Comparison of ENCODE assay signal across 1 cellular context in genomic region chr9:127224178-127224882, GRCh38.
A peak's percentile ranks its signal among the peaks of the same experiment; 100 is the strongest.
TF ChIP-seq lines count a peak whose summit lies in the region.

No MANE protein-coding gene starts in this region.

TF ChIP-seq in HepG2, 621 proteins besides CTCF, POLR2A, EP300 and RAD21 (continued from another document and continues in another):
- TF ChIP-seq ZHX2 (IDR thresholded peaks at IDR 0.05; ENCODE audit: low read depth), result no peak
- TF ChIP-seq ZHX2 (CRISPR knock-in tag; IDR thresholded peaks at IDR 0.05; ENCODE audit: borderline replicate concordance), result no peak
- TF ChIP-seq CERS6 (CRISPR knock-in tag; IDR thresholded peaks at IDR 0.05), result no peak
- TF ChIP-seq CC2D1A (CRISPR knock-in tag; IDR thresholded peaks at IDR 0.05), result no peak
- no peak for TF ChIP-seq ZNF543 (CRISPR knock-in tag; IDR thresholded peaks at IDR 0.05)
- 0 out of 2 replicates have a peak, but pooled peaks have one; percentile 54 for TF ChIP-seq CHD4 (IDR thresholded peaks at IDR 0.05; ENCODE audit: borderline replicate concordance, low read length)
- TF ChIP-seq KLF13 (CRISPR knock-in tag; IDR thresholded peaks at IDR 0.05), result no peak
- TF ChIP-seq ZBTB21 (CRISPR knock-in tag; IDR thresholded peaks at IDR 0.05), result no peak
- TF ChIP-seq HIVEP1 (CRISPR knock-in tag; IDR thresholded peaks at IDR 0.05), result no peak
- peak; percentile 22; the same call in 1 of the 2 replicates for TF ChIP-seq TIGD3 (CRISPR knock-in tag; IDR thresholded peaks at IDR 0.05; ENCODE audit: borderline replicate concordance)
- no peak for TF ChIP-seq SIN3A (IDR thresholded peaks at IDR 0.05; ENCODE audit: borderline replicate concordance, low read depth, low read length)
- no peak for TF ChIP-seq HNF4A (CRISPR knock-in tag; IDR thresholded peaks at IDR 0.05)
- TF ChIP-seq ZNF75D (CRISPR knock-in tag; IDR thresholded peaks at IDR 0.05; ENCODE audit: borderline replicate concordance), result no peak; the same call in 1 of the 2 replicates
- 0 out of 2 replicates have a peak, but pooled peaks have one; percentile 39 for TF ChIP-seq PLSCR1 (CRISPR knock-in tag; IDR thresholded peaks at IDR 0.05; ENCODE audit: borderline replicate concordance)
- peak; percentile 22; the same call in 1 of the 2 replicates for TF ChIP-seq ZNF331 (CRISPR knock-in tag; IDR thresholded peaks at IDR 0.05)
- TF ChIP-seq RAD51 (IDR thresholded peaks at IDR 0.05; ENCODE audit: borderline replicate concordance), result no peak
- TF ChIP-seq TRIM22 (IDR thresholded peaks at IDR 0.05), result no peak
- TF ChIP-seq DNMT3B (CRISPR knock-in tag; conservative IDR thresholded peaks at IDR 0.05), result no peak
- no peak for TF ChIP-seq NR2F2 (IDR thresholded peaks at IDR 0.05; ENCODE audit: borderline replicate concordance, low read depth)
- TF ChIP-seq, protein P1, sequence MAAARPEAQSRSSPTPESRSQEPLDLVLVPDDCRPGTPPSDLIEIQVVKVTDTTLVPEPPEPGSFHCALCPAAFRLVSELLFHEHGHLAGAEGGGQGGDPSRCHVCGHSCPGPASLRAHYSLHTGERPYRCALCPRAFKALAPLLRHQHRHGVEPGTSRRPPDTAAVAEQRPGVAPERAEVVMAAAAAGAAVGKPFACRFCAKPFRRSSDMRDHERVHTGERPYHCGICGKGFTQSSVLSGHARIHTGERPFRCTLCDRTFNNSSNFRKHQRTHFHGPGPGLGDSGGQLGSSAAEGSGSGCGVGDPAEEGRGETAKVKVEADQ (CRISPR knock-in tag; IDR thresholded peaks at IDR 0.05; ENCODE audit: borderline replicate concordance), result 0 out of 2 replicates have a peak, but pooled peaks have one; percentile 29
- no peak for TF ChIP-seq PPARG (CRISPR knock-in tag; conservative IDR thresholded peaks at IDR 0.05)
- TF ChIP-seq U2AF2 (IDR thresholded peaks at IDR 0.05; ENCODE audit: low read depth, low read length), result no peak
- no peak for TF ChIP-seq ZBTB25 (CRISPR knock-in tag; IDR thresholded peaks at IDR 0.05)
- no peak for TF ChIP-seq CAMTA2 (CRISPR knock-in tag; IDR thresholded peaks at IDR 0.05; ENCODE audit: borderline replicate concordance)
- TF ChIP-seq GTF3A (CRISPR knock-in tag; conservative IDR thresholded peaks at IDR 0.05), result no peak
- TF ChIP-seq SNRNP70 (IDR thresholded peaks at IDR 0.05; ENCODE audit: low read depth, low read length), result no peak
- TF ChIP-seq ZNF709 (CRISPR knock-in tag; IDR thresholded peaks at IDR 0.05), result peak; percentile 72; the same call in 1 of the 2 replicates
- TF ChIP-seq NFATC3 (CRISPR knock-in tag; IDR thresholded peaks at IDR 0.05), result peak; percentile 57; the same call in 1 of the 2 replicates
- TF ChIP-seq, protein P2, sequence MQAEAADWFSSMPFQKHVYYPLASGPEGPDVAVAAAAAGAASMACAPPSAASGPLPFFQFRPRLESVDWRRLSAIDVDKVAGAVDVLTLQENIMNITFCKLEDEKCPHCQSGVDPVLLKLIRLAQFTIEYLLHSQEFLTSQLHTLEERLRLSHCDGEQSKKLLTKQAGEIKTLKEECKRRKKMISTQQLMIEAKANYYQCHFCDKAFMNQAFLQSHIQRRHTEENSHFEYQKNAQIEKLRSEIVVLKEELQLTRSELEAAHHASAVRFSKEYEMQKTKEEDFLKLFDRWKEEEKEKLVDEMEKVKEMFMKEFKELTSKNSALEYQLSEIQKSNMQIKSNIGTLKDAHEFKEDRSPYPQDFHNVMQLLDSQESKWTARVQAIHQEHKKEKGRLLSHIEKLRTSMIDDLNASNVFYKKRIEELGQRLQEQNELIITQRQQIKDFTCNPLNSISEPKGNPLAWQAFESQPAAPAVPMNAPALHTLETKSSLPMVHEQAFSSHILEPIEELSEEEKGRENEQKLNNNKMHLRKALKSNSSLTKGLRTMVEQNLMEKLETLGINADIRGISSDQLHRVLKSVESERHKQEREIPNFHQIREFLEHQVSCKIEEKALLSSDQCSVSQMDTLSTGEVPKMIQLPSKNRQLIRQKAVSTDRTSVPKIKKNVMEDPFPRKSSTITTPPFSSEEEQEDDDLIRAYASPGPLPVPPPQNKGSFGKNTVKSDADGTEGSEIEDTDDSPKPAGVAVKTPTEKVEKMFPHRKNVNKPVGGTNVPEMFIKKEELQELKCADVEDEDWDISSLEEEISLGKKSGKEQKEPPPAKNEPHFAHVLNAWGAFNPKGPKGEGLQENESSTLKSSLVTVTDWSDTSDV (CRISPR knock-in tag; IDR thresholded peaks at IDR 0.05), result no peak
- TF ChIP-seq ZNF878 (CRISPR knock-in tag; IDR thresholded peaks at IDR 0.05), result 0 out of 2 replicates have a peak, but pooled peaks have one; percentile 31
- TF ChIP-seq ZKSCAN1 (IDR thresholded peaks at IDR 0.05; ENCODE audit: low read length), result no peak
- peak; percentile 66; the same call in 1 of the 2 replicates for TF ChIP-seq ZNF501 (CRISPR knock-in tag; IDR thresholded peaks at IDR 0.05)
- TF ChIP-seq, protein P3, sequence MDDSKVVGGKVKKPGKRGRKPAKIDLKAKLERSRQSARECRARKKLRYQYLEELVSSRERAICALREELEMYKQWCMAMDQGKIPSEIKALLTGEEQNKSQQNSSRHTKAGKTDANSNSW (CRISPR knock-in tag; IDR thresholded peaks at IDR 0.05; ENCODE audit: borderline replicate concordance), result no peak
- TF ChIP-seq NFKB2 (CRISPR knock-in tag; IDR thresholded peaks at IDR 0.05; ENCODE audit: borderline replicate concordance), result no peak; the same call in 1 of the 2 replicates
- TF ChIP-seq SMARCC2 (IDR thresholded peaks at IDR 0.05), result no peak
- TF ChIP-seq AGO2 (optimal IDR thresholded peaks at IDR 0.05; ENCODE audit: low read depth, low read length), result no peak
- TF ChIP-seq CSRNP1 (CRISPR knock-in tag; IDR thresholded peaks at IDR 0.05), result no peak; the same call in 1 of the 2 replicates
- no peak for TF ChIP-seq HOXA7 (CRISPR knock-in tag; IDR thresholded peaks at IDR 0.05)
- TF ChIP-seq YEATS4 (CRISPR knock-in tag; IDR thresholded peaks at IDR 0.05; ENCODE audit: borderline replicate concordance), result peak; percentile 36; the same call in 1 of the 2 replicates
